ENCODE assay signal across 19 cellular contexts in genomic region chr16:20291807-20292206, GRCh38. TPM values are rescaled to one million over a fixed set of nuclear protein-coding genes. Genes with fewer than 3 reads are reported as not detected.
"Had no signal": no experiment of that assay in that cellular context is flagged by ENCODE, and none has a peak within 500 bp of the region (broad histone marks: within the 10 kb centered on the region; RNA-seq: fewer than 3 reads in every experiment).

No MANE protein-coding gene starts in this region.

- H3K4me1 ChIP-seq: esophagus muscularis mucosa, prostate gland, right lobe of liver, spleen, tibial nerve had no signal

- H3K9me3 ChIP-seq: esophagus muscularis mucosa, mucosa of descending colon, prostate gland, right lobe of liver, spleen, tibial nerve had no signal

- ATAC-seq: activated T-cell treated with anti-CD3 and anti-CD28 coated beads, Interleukin-2, amount 50 U/mL, for 72 hours; mucosa of descending colon; naive thymus-derived CD8-positive, alpha-beta T cell; stimulated activated naive B cell treated with anti-CD40 and anti-IgM and Interleukin-4, amounts not matched to agents 10 μg/mL and 1 μg/mL and 100 μg/mL, for 72 hours had no signal

- H3K27ac Mint-ChIP-seq: activated CD4-positive, alpha-beta memory T cell treated with anti-CD3 and anti-CD28 coated beads for 36 hours; activated T-cell treated with anti-CD3 and anti-CD28 coated beads, Interleukin-2, amount 50 U/mL, for 72 hours; naive thymus-derived CD8-positive, alpha-beta T cell; stimulated activated naive B cell treated with anti-CD40 and anti-IgM and Interleukin-4, amounts not matched to agents 10 μg/mL and 1 μg/mL and 100 μg/mL, for 72 hours had no signal

- H3K4me3 Mint-ChIP-seq: activated CD4-positive, alpha-beta memory T cell treated with anti-CD3 and anti-CD28 coated beads for 36 hours; activated T-cell treated with anti-CD3 and anti-CD28 coated beads, Interleukin-2, amount 50 U/mL, for 72 hours; naive thymus-derived CD8-positive, alpha-beta T cell; stimulated activated naive B cell treated with anti-CD40 and anti-IgM and Interleukin-4, amounts not matched to agents 10 μg/mL and 1 μg/mL and 100 μg/mL, for 72 hours had no signal

- H3K27me3 ChIP-seq: right lobe of liver, tibial nerve had no signal

- H3K36me3 ChIP-seq: esophagus muscularis mucosa, prostate gland, right lobe of liver, spleen, tibial nerve had no signal

- H3K4me1 Mint-ChIP-seq: naive thymus-derived CD8-positive, alpha-beta T cell; stimulated activated naive B cell treated with anti-CD40 and anti-IgM and Interleukin-4, amounts not matched to agents 10 μg/mL and 1 μg/mL and 100 μg/mL, for 72 hours had no signal

- H3K4me3 ChIP-seq: dorsolateral prefrontal cortex, esophagus muscularis mucosa, mucosa of descending colon, prostate gland, right lobe of liver, spleen, tibial nerve had no signal

- FAIRE-seq: bronchial epithelial cell, islet of Langerhans had no signal

- H3K9me3 Mint-ChIP-seq: activated CD4-positive, alpha-beta memory T cell treated with anti-CD3 and anti-CD28 coated beads for 36 hours; activated T-cell treated with anti-CD3 and anti-CD28 coated beads, Interleukin-2, amount 50 U/mL, for 72 hours; stimulated activated naive B cell treated with anti-CD40 and anti-IgM and Interleukin-4, amounts not matched to agents 10 μg/mL and 1 μg/mL and 100 μg/mL, for 72 hours had no signal

- H3K36me3 Mint-ChIP-seq: activated CD4-positive, alpha-beta memory T cell treated with anti-CD3 and anti-CD28 coated beads for 36 hours; naive thymus-derived CD8-positive, alpha-beta T cell; stimulated activated naive B cell treated with anti-CD40 and anti-IgM and Interleukin-4, amounts not matched to agents 10 μg/mL and 1 μg/mL and 100 μg/mL, for 72 hours had no signal

- DNase-seq: activated CD4-positive, alpha-beta memory T cell treated with anti-CD3 and anti-CD28 coated beads for 36 hours; activated T-cell treated with anti-CD3 and anti-CD28 coated beads, Interleukin-2, amount 50 U/mL, for 72 hours; aorta; dorsolateral prefrontal cortex; mucosa of descending colon; naive thymus-derived CD8-positive, alpha-beta T cell; right lobe of liver; spleen; stimulated activated CD4-positive, alpha-beta T cell treated with anti-CD3 and anti-CD28 coated beads, Interleukin-1b, Interleukin-23, amount 100 ng/mL, for 48 hours; stimulated activated naive B cell treated with anti-CD40 and anti-IgM and Interleukin-4, amounts not matched to agents 10 μg/mL and 1 μg/mL and 100 μg/mL, for 72 hours; T-helper 2 cell had no signal

- H3K27ac ChIP-seq: dorsolateral prefrontal cortex, esophagus muscularis mucosa, prostate gland, right lobe of liver, spleen, tibial nerve had no signal

RNA-seq across cellular contexts. Expression of gene GP2, which starts 35.5 kb away (rescaled TPM):
- total RNA-seq: activated CD4-positive, alpha-beta memory T cell treated with anti-CD3 and anti-CD28 coated beads for 36 hours; activated T-cell treated with anti-CD3 and anti-CD28 coated beads, Interleukin-2, amount 50 U/mL, for 72 hours; bronchial epithelial cell; dorsolateral prefrontal cortex; esophagus muscularis mucosa; fibroblast of villous mesenchyme; lung microvascular endothelial cell; naive thymus-derived CD8-positive, alpha-beta T cell; subcutaneous adipose tissue had no signal
- polyA plus RNA-seq: naive thymus-derived CD8-positive, alpha-beta T cell had no signal
